Comparison of ENCODE assay signal across 8 cellular contexts in genomic region chr7:129438839-129439640, GRCh38. TPM values are rescaled to one million over a fixed set of nuclear protein-coding genes. Genes with fewer than 3 reads are reported as not detected.
DNase-seq lines count a peak whose midpoint lies in the region; ATAC-seq and TF ChIP-seq lines count a peak whose summit lies in the region.

No MANE protein-coding gene starts in this region.

- WGBS in upper lobe of left lung, 2 donors: 64 to 70% methylated on average over 5 of the region's 5 CpGs

- peaks cover 0 to 6% (median 2%) of the 10 kb centered on the region in 4 donors for H3K27me3 ChIP-seq in upper lobe of left lung

- no peak for TF ChIP-seq EP300 in upper lobe of left lung (IDR thresholded peaks at IDR 0.05)

- no peak for TF ChIP-seq POLR2A in upper lobe of left lung (IDR thresholded peaks at IDR 0.05)

- H3K4me1 Mint-ChIP-seq in activated naive CD4-positive, alpha-beta T cell treated with anti-CD3 and anti-CD28 coated beads, Interleukin-2, amount 50 U/mL, for 24 hours: peaks cover 33% of the 10 kb centered on the region

- peaks cover 24% of the 10 kb centered on the region for H3K36me3 Mint-ChIP-seq in activated naive CD4-positive, alpha-beta T cell treated with anti-CD3 and anti-CD28 coated beads, Interleukin-2, amount 50 U/mL, for 24 hours

- no peaks in the 10 kb centered on the region for H3K9me3 ChIP-seq in upper lobe of left lung

- H3K27me3 Mint-ChIP-seq in activated naive CD4-positive, alpha-beta T cell treated with anti-CD3 and anti-CD28 coated beads, Interleukin-2, amount 50 U/mL, for 24 hours: peaks cover 4% of the 10 kb centered on the region

- H3K4me3 Mint-ChIP-seq in activated naive CD4-positive, alpha-beta T cell treated with anti-CD3 and anti-CD28 coated beads, Interleukin-2, amount 50 U/mL, for 24 hours: peak overlapping the region; percentile 71

- ATAC-seq in GM19397 (IDR thresholded peaks at IDR 0.05; ENCODE audit: unreplicated experiment) (no peak), GM18870 (IDR thresholded peaks at IDR 0.05; ENCODE audit: unreplicated experiment) (no peak), upper lobe of left lung (ENCODE audit: low FRiP score in 2 of 2) (no peak)

- no peak overlapping the region for H3K27ac ChIP-seq in upper lobe of left lung

- H3K36me3 ChIP-seq in upper lobe of left lung: no peaks in the 10 kb centered on the region

- no peak for TF ChIP-seq CTCF in upper lobe of left lung (IDR thresholded peaks at IDR 0.05)

- no peak overlapping the region for H3K4me3 ChIP-seq in upper lobe of left lung

- H3K27ac Mint-ChIP-seq in activated naive CD4-positive, alpha-beta T cell treated with anti-CD3 and anti-CD28 coated beads, Interleukin-2, amount 50 U/mL, for 24 hours: peak overlapping the region; percentile 96

- H3K9me3 Mint-ChIP-seq in activated naive CD4-positive, alpha-beta T cell treated with anti-CD3 and anti-CD28 coated beads, Interleukin-2, amount 50 U/mL, for 24 hours: no peaks in the 10 kb centered on the region

- DNase-seq in CD1c-positive myeloid dendritic cell (ENCODE audit: extremely low spot score): peak; percentile 59
- peak; percentile 84 for DNase-seq in NCI-H226
- peak; percentile 24 for DNase-seq in pulmonary artery endothelial cell (ENCODE audit: low read depth, low spot score)
- no peak for DNase-seq in COLO668 (lab: John Stamatoyannopoulos, UW; ENCODE audit: unreplicated experiment)
- DNase-seq in upper lobe of left lung: no peak

- peaks cover 4 to 9% (median 7%) of the 10 kb centered on the region in 4 donors for H3K4me1 ChIP-seq in upper lobe of left lung

RNA-seq across cellular contexts. Expression of gene STRIP2, which starts 4.8 kb away (rescaled TPM):
- 6.6 and 17.8 TPM in 2 replicates for total RNA-seq in pulmonary artery endothelial cell
- total RNA-seq in upper lobe of left lung: 1 to 10 TPM; 1.0 to 5.2 (median 1.7) TPM

Comparison
In these comparisons a context has a peak if more than half of its experiments do, and no peak if none do; other contexts are left out.
1. DNase-seq: peak in CD1c-positive myeloid dendritic cell (single experiment), NCI-H226 (single experiment) and pulmonary artery endothelial cell (single experiment); none in COLO668 (single experiment) and upper lobe of left lung (0 of 2).